Comparison of ENCODE assay signal across 13 cellular contexts in the genomic region with DNA sequence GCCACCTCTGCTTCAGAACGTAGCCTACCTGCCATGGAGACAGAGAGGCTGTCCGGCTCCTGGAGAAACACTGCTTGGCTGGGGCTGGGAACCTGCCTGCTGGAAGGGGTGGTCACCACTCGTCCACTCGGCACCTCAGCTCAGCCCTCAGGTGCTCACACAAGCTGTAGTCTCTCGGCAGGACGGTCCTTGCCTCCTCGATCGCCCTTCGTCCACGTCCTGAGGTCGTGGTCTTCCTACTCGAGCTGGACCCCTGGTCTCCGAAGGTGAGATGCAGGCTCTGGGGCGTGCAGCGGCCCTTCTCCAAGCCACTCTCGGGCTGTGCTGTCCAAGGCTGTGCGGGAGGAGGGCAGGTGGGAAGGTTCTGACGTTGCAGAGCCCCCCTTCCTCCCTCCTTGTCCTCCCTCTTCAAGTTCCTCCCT. TPM values are rescaled to one million over a fixed set of nuclear protein-coding genes. Genes with fewer than 3 reads are reported as not detected.
DNase-seq lines count a peak whose midpoint lies in the region; FAIRE-seq and TF ChIP-seq lines count a peak whose summit lies in the region.
"Had no signal": no experiment of that assay in that cellular context is flagged by ENCODE, and none has a peak within 500 bp of the region (broad histone marks: within the 10 kb centered on the region; RNA-seq: fewer than 3 reads in every experiment).

A gene (minus strand): TSS at position 326 of the 422 bp plus-strand sequence. CDS start 291 bp downstream, at position 35.

- no peak within 1 kb of the TSS for H3K4me3 Mint-ChIP-seq in activated naive CD4-positive, alpha-beta T cell treated with anti-CD3 and anti-CD28 coated beads, Interleukin-2, amount 10 ng/mL, durations not matched to agents 7 days and 5 days

- in situ Hi-C loops in ACHN (cut with HindIII; ENCODE audit: low pct_ligation_motif_present, low pct_unique_long_range_greater_than_20kb, low sequenced_read_pairs), result no loop called here

- H3K9me3 ChIP-seq in Peyer's patch (no peaks in the 10 kb centered on the region), kidney (ENCODE audit: control insufficient read depth in 1 of 2, low read length in 2 of 2) (no peaks in the 10 kb centered on the region), sigmoid colon (no peaks in the 10 kb centered on the region), thyroid gland (no peaks in the 10 kb centered on the region)

- peaks cover 3% of the 10 kb centered on the region for H3K9me3 Mint-ChIP-seq in activated naive CD4-positive, alpha-beta T cell treated with anti-CD3 and anti-CD28 coated beads, Interleukin-2, amount 10 ng/mL, durations not matched to agents 7 days and 5 days

- no peak within 1 kb of the TSS for H3K9ac ChIP-seq in kidney (ENCODE audit: low read length in 2 of 2)
- H3K9ac ChIP-seq: BLaER1 had no signal

- intact Hi-C loops in kidney (cut with DNase I), result no loop called here
- intact Hi-C loops in sigmoid colon (cut with DNase I), result no loop called here
- intact Hi-C loops in thyroid gland (cut with DNase I), result loop anchor here (10.0 kb wide), 1 partner anchor 165 kb away; no protein-coding TSS in a partner anchor

- TF ChIP-seq POLR2A in Peyer's patch (IDR thresholded peaks at IDR 0.05) (no peak), sigmoid colon (IDR thresholded peaks at IDR 0.05) (no peak), thyroid gland (IDR thresholded peaks at IDR 0.05) (no peak)

- no peak for TF ChIP-seq EP300 in sigmoid colon (IDR thresholded peaks at IDR 0.05)

- H3K4me1 ChIP-seq in Peyer's patch (peaks cover 0 to 6% (median 0%) of the 10 kb centered on the region in 4 donors), kidney (ENCODE audit: control insufficient read depth in 1 of 2, insufficient read depth in 1 of 2, low read depth in 1 of 2, low read length in 2 of 2) (no peaks in the 10 kb centered on the region), sigmoid colon (no peaks in the 10 kb centered on the region), thyroid gland (no peaks in the 10 kb centered on the region)
- H3K4me1 ChIP-seq: SJSA1 had no signal

- peak; percentile 18 for DNase-seq in activated naive CD4-positive, alpha-beta T cell treated with anti-CD3 and anti-CD28 coated beads, Interleukin-2, amount 10 ng/mL, durations not matched to agents 7 days and 5 days
- no peak for DNase-seq in activated naive CD4-positive, alpha-beta T cell treated with Interleukin-2 at 50 U/mL for 16 hours
- DNase-seq in Peyer's patch (no peak), kidney (peak; percentile 66), sigmoid colon (peak; percentile 43), thyroid gland (no peak), ACHN (no peak)
- DNase-seq in stimulated activated CD4-positive, alpha-beta T cell treated with anti-CD3 and anti-CD28 coated beads, Interleukin-4, amount 100 ng/mL, for 1 hour, result no peak
- DNase-seq: GDM1, MV-4-11 had no signal

- peaks cover 8% of the 10 kb centered on the region for H3K4me1 Mint-ChIP-seq in activated naive CD4-positive, alpha-beta T cell treated with anti-CD3 and anti-CD28 coated beads, Interleukin-2, amount 10 ng/mL, durations not matched to agents 7 days and 5 days

- H3K27me3 ChIP-seq in Peyer's patch (no peaks in the 10 kb centered on the region), sigmoid colon (peaks cover 0 to 9% (median 0%) of the 10 kb centered on the region in 3 donors), thyroid gland (no peaks in the 10 kb centered on the region)
- H3K27me3 ChIP-seq: BLaER1 had no signal

- H3K36me3 ChIP-seq in Peyer's patch (no peaks in the 10 kb centered on the region), kidney (ENCODE audit: control insufficient read depth in 1 of 2, insufficient read depth in 2 of 2, low read length in 2 of 2) (no peaks in the 10 kb centered on the region), sigmoid colon (no peaks in the 10 kb centered on the region), thyroid gland (no peaks in the 10 kb centered on the region)
- H3K36me3 ChIP-seq: BLaER1, SJSA1 had no signal

- 85 to 90% methylated on average over 18 of the region's 18 CpGs for WGBS in sigmoid colon, 2 donors
- 67 to 72% methylated on average over 14 to 17 of the region's 18 CpGs for WGBS in thyroid gland, 2 donors

- H3K27ac Mint-ChIP-seq in activated naive CD4-positive, alpha-beta T cell treated with anti-CD3 and anti-CD28 coated beads, Interleukin-2, amount 10 ng/mL, durations not matched to agents 7 days and 5 days, result no peak within 1 kb of the TSS

- H3K27ac ChIP-seq in Peyer's patch (no peak within 1 kb of the TSS), kidney (ENCODE audit: low read depth in 2 of 2, low read length in 2 of 2) (no peak within 1 kb of the TSS), sigmoid colon (no peak within 1 kb of the TSS), thyroid gland (no peak within 1 kb of the TSS)
- H3K27ac ChIP-seq: BLaER1, SJSA1 had no signal

- H3K36me3 Mint-ChIP-seq in activated naive CD4-positive, alpha-beta T cell treated with anti-CD3 and anti-CD28 coated beads, Interleukin-2, amount 10 ng/mL, durations not matched to agents 7 days and 5 days, result no peaks in the 10 kb centered on the region

- H3K4me3 ChIP-seq in Peyer's patch (no peak within 1 kb of the TSS), kidney (ENCODE audit: low read length in 2 of 2) (no peak within 1 kb of the TSS), sigmoid colon (no peak within 1 kb of the TSS), thyroid gland (replicated peaks in 1 of 3) (no peak within 1 kb of the TSS)
- H3K4me3 ChIP-seq: BLaER1, SJSA1 had no signal

- no peak for TF ChIP-seq CTCF in Peyer's patch (IDR thresholded peaks at IDR 0.05)
- TF ChIP-seq CTCF in kidney (IDR thresholded peaks at IDR 0.05; ENCODE audit: borderline replicate concordance, extremely low read depth, insufficient read depth), result no peak
- no peak for TF ChIP-seq CTCF in sigmoid colon (IDR thresholded peaks at IDR 0.05)
- TF ChIP-seq CTCF in thyroid gland (IDR thresholded peaks at IDR 0.05), result no peak

- CTCF ChIA-PET in activated naive CD4-positive, alpha-beta T cell treated with anti-CD3 and anti-CD28 coated beads, Interleukin-2, amount 10 ng/mL, durations not matched to agents 7 days and 5 days (lab: Charles Lee), result interaction anchor here (1.8 kb wide), 1 partner anchor 8 kb away, joined by 6 read pairs; no protein-coding TSS in a partner anchor

- H3K27me3 Mint-ChIP-seq in activated naive CD4-positive, alpha-beta T cell treated with anti-CD3 and anti-CD28 coated beads, Interleukin-2, amount 10 ng/mL, durations not matched to agents 7 days and 5 days, result peaks cover 36% of the 10 kb centered on the region

- FAIRE-seq in kidney (lab: Jason Lieb, UNC), result no peak

RNA-seq across cellular contexts. Expression of the gene that starts here (rescaled TPM):
- total RNA-seq in Peyer's patch (10 to 100 TPM in 3 of 4 donors, not detected in 1; 16.9 to 82.5 (median 64.1) TPM), kidney (not detected), sigmoid colon (not detected), thyroid gland (not detected)
- polyA plus RNA-seq in kidney (ENCODE audit: insufficient read depth, low read depth, low replicate concordance) (not detected), sigmoid colon (100 to 1,000 TPM in 1 of 3 donors, 10 to 100 TPM in 2; 15.8 to 109 (median 60.6) TPM)
- total RNA-seq: H7, SJSA1 had no signal

Comparison
In these comparisons a context has a peak if more than half of its experiments do, and no peak if none do; other contexts are left out.
1. RNA of the gene that starts here (polyA plus RNA-seq): 15.8 to 109 TPM in sigmoid colon; not detected in kidney (single experiment); every median in the first group is over 10 times any median in the second.
2. DNase-seq: peak in activated naive CD4-positive, alpha-beta T cell treated with anti-CD3 and anti-CD28 coated beads, Interleukin-2, amount 10 ng/mL, durations not matched to agents 7 days and 5 days (single experiment) and sigmoid colon (single experiment); none in activated naive CD4-positive, alpha-beta T cell treated with Interleukin-2 at 50 U/mL for 16 hours (single experiment), Peyer's patch (0 of 3), stimulated activated CD4-positive, alpha-beta T cell treated with anti-CD3 and anti-CD28 coated beads, Interleukin-4, amount 100 ng/mL, for 1 hour (single experiment), thyroid gland (0 of 2) and ACHN (single experiment).
3. Peak in DNase-seq in kidney; RNA of the gene not detected or under 1 TPM.